Comparison of ENCODE assay signal across 8 cellular contexts in the genomic region with DNA sequence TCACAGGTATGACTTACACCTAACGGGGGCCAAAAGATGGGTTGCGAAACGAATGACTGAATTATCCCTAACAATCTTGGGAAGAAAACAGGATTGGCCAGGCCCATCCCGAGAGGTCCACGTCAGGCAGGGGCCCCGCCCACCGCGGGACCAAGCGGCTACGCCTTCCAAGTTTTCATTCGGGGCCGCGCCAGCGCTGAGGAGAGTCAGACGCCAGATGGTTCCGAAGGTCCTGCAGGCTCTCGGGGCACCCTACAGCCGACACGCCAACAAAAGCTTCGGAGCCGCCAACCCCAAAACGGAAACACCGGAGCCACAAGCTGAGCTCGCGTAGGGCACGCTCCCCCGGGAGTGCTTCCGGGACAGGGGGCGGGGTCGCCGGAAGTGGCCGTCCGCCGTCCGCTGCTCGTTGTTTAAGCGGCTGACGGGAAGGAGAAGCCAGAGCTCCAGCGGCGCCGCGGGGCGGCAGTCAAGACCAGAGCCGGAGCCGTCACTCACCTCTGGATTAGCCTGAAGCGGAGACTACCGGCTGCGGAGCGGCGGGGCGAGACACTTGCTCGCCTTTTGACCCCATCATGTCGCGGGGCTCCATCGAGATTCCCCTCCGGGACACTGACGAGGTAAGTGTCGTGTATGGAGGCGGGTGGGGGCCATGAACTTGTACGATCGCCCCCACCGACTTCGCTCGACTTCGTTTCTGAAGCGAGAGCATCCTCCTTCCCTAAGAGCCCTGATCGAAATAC. TPM values are rescaled to one million over a fixed set of nuclear protein-coding genes. Genes with fewer than 3 reads are reported as not detected.
DNase-seq lines count a peak whose midpoint lies in the region; ATAC-seq and TF ChIP-seq lines count a peak whose summit lies in the region.

A gene (plus strand): TSS at position 409 of the 743 bp plus-strand sequence. CDS start 167 bp downstream, at position 576.

- intact Hi-C loops in activated T-helper 2 cell treated with anti-CD3 and anti-CD28 coated beads, Interferon-gamma antibody, Interleukin-2, Interleukin-4, amounts not matched to agents 10 μg/mL and 5 μg/mL and 100 μg/mL, durations not matched to agents 14 hours and 24 hours and 36 hours (cut with micrococcal nuclease): loop anchor here (1.0 kb wide), 2 partner anchors 58 to 107 kb away; a partner anchor contains a TSS
- intact Hi-C loops in natural killer cell (cut with micrococcal nuclease): loop anchor here (1.0 to 2.0 kb wide), 2 partner anchors 8 to 58 kb away; a partner anchor contains a TSS

- ATAC-seq in RWPE2 (ENCODE audit: low read depth): peak; percentile 91
- peak; percentile 91 to 95 (median 94) for ATAC-seq in natural killer cell
- peak; percentile 93 for ATAC-seq in stimulated activated naive CD8-positive, alpha-beta T cell treated with anti-CD3 and anti-CD28 coated beads, Interleukin-15, Interleukin-2, amounts not matched to agents 100 U/mL and 50 U/mL, for 24 hours

- DNase-seq in ELR (ENCODE audit: low read depth): peak; percentile 92
- peak; percentile 92 for DNase-seq in H4 (ENCODE audit: low spot score)
- peak; percentile 90 for DNase-seq in LoVo (ENCODE audit: low spot score)
- DNase-seq in RWPE2 (ENCODE audit: low spot score): peak; percentile 93
- DNase-seq in activated T-helper 2 cell treated with anti-CD3 and anti-CD28 coated beads, Interferon-gamma antibody, Interleukin-2, Interleukin-4, amounts not matched to agents 10 μg/mL and 5 μg/mL and 100 μg/mL, durations not matched to agents 14 hours and 24 hours and 36 hours (ENCODE audit: low spot score): peak; percentile 91
- DNase-seq in fibroblast of mammary gland (ENCODE audit: low read depth): peak; percentile 92
- peak; percentile 84 for DNase-seq in natural killer cell
- peak; percentile 95 for DNase-seq in stimulated activated naive CD8-positive, alpha-beta T cell treated with anti-CD3 and anti-CD28 coated beads, Interleukin-15, Interleukin-2, amounts not matched to agents 100 U/mL and 50 U/mL, for 24 hours

- peaks cover 11% of the 10 kb centered on the region for H3K4me1 ChIP-seq in RWPE2 (ENCODE audit: insufficient read depth, poor library complexity, severe bottlenecking)

- H3K4me3 ChIP-seq in RWPE2 (ENCODE audit: severe bottlenecking) (peak within 1 kb of the TSS; percentile 44), fibroblast of mammary gland (ENCODE audit: control insufficient read depth, low read depth, low read length) (peak within 1 kb of the TSS; percentile 87)

- TF ChIP-seq CTCF in RWPE2 (IDR thresholded peaks at IDR 0.05; ENCODE audit: poor library complexity, severe bottlenecking) (peak; percentile 32), fibroblast of mammary gland (conservative IDR thresholded peaks at IDR 0.05; ENCODE audit: control insufficient read depth, insufficient read depth, low read depth, low read length) (peak; percentile 8), natural killer cell (IDR thresholded peaks at IDR 0.05) (no peak)

- no peaks in the 10 kb centered on the region for H3K27me3 ChIP-seq in RWPE2 (ENCODE audit: insufficient read depth, poor library complexity, severe bottlenecking)

- no peaks in the 10 kb centered on the region for H3K9me3 ChIP-seq in RWPE2 (ENCODE audit: severe bottlenecking)

- no peaks in the 10 kb centered on the region for H3K9me3 Mint-ChIP-seq in activated T-helper 2 cell treated with anti-CD3 and anti-CD28 coated beads, Interferon-gamma antibody, Interleukin-2, Interleukin-4, amounts not matched to agents 10 μg/mL and 5 μg/mL and 100 μg/mL, durations not matched to agents 14 hours and 24 hours and 36 hours
- no peaks in the 10 kb centered on the region for H3K9me3 Mint-ChIP-seq in natural killer cell

- peak within 1 kb of the TSS; percentile 86 for H3K27ac Mint-ChIP-seq in activated T-helper 2 cell treated with anti-CD3 and anti-CD28 coated beads, Interferon-gamma antibody, Interleukin-2, Interleukin-4, amounts not matched to agents 10 μg/mL and 5 μg/mL and 100 μg/mL, durations not matched to agents 14 hours and 24 hours and 36 hours
- peak within 1 kb of the TSS; percentile 85 to 89 for H3K27ac Mint-ChIP-seq in natural killer cell

- H3K36me3 ChIP-seq in RWPE2 (ENCODE audit: low read depth): peaks cover 33% of the 10 kb centered on the region

- H3K27ac ChIP-seq in RWPE2 (ENCODE audit: poor library complexity, severe bottlenecking): peak within 1 kb of the TSS; percentile 83

- H3K27me3 Mint-ChIP-seq in activated T-helper 2 cell treated with anti-CD3 and anti-CD28 coated beads, Interferon-gamma antibody, Interleukin-2, Interleukin-4, amounts not matched to agents 10 μg/mL and 5 μg/mL and 100 μg/mL, durations not matched to agents 14 hours and 24 hours and 36 hours (ENCODE audit: low read depth): no peaks in the 10 kb centered on the region
- no peaks in the 10 kb centered on the region for H3K27me3 Mint-ChIP-seq in natural killer cell (ENCODE audit: low read depth in 2 of 2)

- peaks cover 32% of the 10 kb centered on the region for H3K4me1 Mint-ChIP-seq in activated T-helper 2 cell treated with anti-CD3 and anti-CD28 coated beads, Interferon-gamma antibody, Interleukin-2, Interleukin-4, amounts not matched to agents 10 μg/mL and 5 μg/mL and 100 μg/mL, durations not matched to agents 14 hours and 24 hours and 36 hours (ENCODE audit: low read depth)
- peaks cover 17 to 23% of the 10 kb centered on the region in 2 donors for H3K4me1 Mint-ChIP-seq in natural killer cell

- H3K4me3 Mint-ChIP-seq in activated T-helper 2 cell treated with anti-CD3 and anti-CD28 coated beads, Interferon-gamma antibody, Interleukin-2, Interleukin-4, amounts not matched to agents 10 μg/mL and 5 μg/mL and 100 μg/mL, durations not matched to agents 14 hours and 24 hours and 36 hours (ENCODE audit: low read depth): peak within 1 kb of the TSS; percentile 92
- H3K4me3 Mint-ChIP-seq in natural killer cell: peak within 1 kb of the TSS; percentile 94

- peaks cover 28% of the 10 kb centered on the region for H3K36me3 Mint-ChIP-seq in activated T-helper 2 cell treated with anti-CD3 and anti-CD28 coated beads, Interferon-gamma antibody, Interleukin-2, Interleukin-4, amounts not matched to agents 10 μg/mL and 5 μg/mL and 100 μg/mL, durations not matched to agents 14 hours and 24 hours and 36 hours (ENCODE audit: low read depth)
- no peaks in the 10 kb centered on the region for H3K36me3 Mint-ChIP-seq in natural killer cell

RNA-seq across cellular contexts. Expression of the gene that starts here (rescaled TPM):
- 11.7 and 17.2 TPM in 2 replicates for total RNA-seq in H4 (2014; rRNA removed; shearing (Covaris generic))
- total RNA-seq in activated T-helper 2 cell treated with anti-CD3 and anti-CD28 coated beads, Interferon-gamma antibody, Interleukin-2, Interleukin-4, amounts not matched to agents 10 μg/mL and 5 μg/mL and 100 μg/mL, durations not matched to agents 14 hours and 24 hours and 36 hours: 41.5 and 43.5 TPM in 2 replicates
- 10 to 100 TPM; 30.6 to 47.3 (median 38.0) TPM for total RNA-seq in natural killer cell

Comparison
In these comparisons a context has a peak if more than half of its experiments do, and no peak if none do; other contexts are left out.
1. Peak in every context shown above with its lines: DNase-seq, ATAC-seq, H3K4me3 ChIP-seq and H3K27ac ChIP-seq.